In genomic region chr2:164314148-164314547, GRCh38 we compare ENCODE assay signal across 10 cellular contexts.
DNase-seq lines count a peak whose midpoint lies in the region; ATAC-seq and TF ChIP-seq lines count a peak whose summit lies in the region.
"Had no signal": no experiment of that assay in that cellular context is flagged by ENCODE, and none has a peak within 500 bp of the region (broad histone marks: within the 10 kb centered on the region; RNA-seq: fewer than 3 reads in every experiment).

No MANE protein-coding gene starts in this region.

- H3F3A ChIP-seq in GM23248 (ENCODE audit: insufficient read depth): no peaks in the 10 kb centered on the region

- H4K20me1 ChIP-seq in GM23248 (ENCODE audit: insufficient read depth): no peaks in the 10 kb centered on the region

- TF ChIP-seq CTCF in fibroblast of pulmonary artery (IDR thresholded peaks at IDR 0.05; ENCODE audit: low read length, missing control alignments): no peak

- H3K27me3 ChIP-seq in GM23248 (replicated peaks; ENCODE audit: insufficient read depth): no peaks in the 10 kb centered on the region
- no peaks in the 10 kb centered on the region for H3K27me3 ChIP-seq in mesendoderm (ENCODE audit: insufficient read depth, low read length, poor library complexity)
- H3K27me3 ChIP-seq: neutrophil had no signal

- no peak overlapping the region for H3K56ac ChIP-seq in mesendoderm (ENCODE audit: low read length)

- H3K36me3 ChIP-seq in GM23248 (ENCODE audit: low read depth): no peaks in the 10 kb centered on the region
- no peaks in the 10 kb centered on the region for H3K36me3 ChIP-seq in mesendoderm (ENCODE audit: control insufficient read depth, insufficient read depth, low read length)
- H3K36me3 ChIP-seq: neutrophil had no signal

- no peaks in the 10 kb centered on the region for H3K9me3 ChIP-seq in GM23248 (ENCODE audit: low read depth)
- H3K9me3 ChIP-seq: neutrophil had no signal

- no peaks in the 10 kb centered on the region for H3K79me2 ChIP-seq in GM23248 (ENCODE audit: insufficient read depth)
- H3K79me2 ChIP-seq in mesendoderm (ENCODE audit: control insufficient read depth, insufficient read depth, low read length): no peaks in the 10 kb centered on the region

- H2BK5ac ChIP-seq in mesendoderm (ENCODE audit: low read length): no peak overlapping the region

- ATAC-seq in HG02970 (IDR thresholded peaks at IDR 0.05; ENCODE audit: low FRiP score, unreplicated experiment): no peak
- ATAC-seq: activated T-helper 17 cell treated with anti-CD3 and anti-CD28 coated beads, Interleukin-2, amount 50 U/mL, for 72 hours had no signal

- no peak overlapping the region for H3K27ac ChIP-seq in GM23248
- H3K27ac ChIP-seq in mesendoderm (ENCODE audit: low read depth, low read length): no peak overlapping the region
- H3K27ac ChIP-seq: neutrophil had no signal

- no peak overlapping the region for H2AFZ ChIP-seq in GM23248

- no peaks in the 10 kb centered on the region for H3K9me2 ChIP-seq in GM23248 (ENCODE audit: insufficient read depth)

- no peak overlapping the region for H3K4me3 ChIP-seq in GM23248
- H3K4me3 ChIP-seq in fibroblast of pulmonary artery (replicated peaks; ENCODE audit: low read depth, low read length): no peak overlapping the region
- H3K4me3 ChIP-seq in mesendoderm (ENCODE audit: low read length): no peak overlapping the region

- peak; percentile 21 for DNase-seq in GM23248
- peak; percentile 72 for DNase-seq in NCI-H510A treated with DMSO at 0.1 percent for 48 hours (lab: John Stamatoyannopoulos, UW)
- DNase-seq in fibroblast of pulmonary artery (ENCODE audit: low read depth): peak; percentile 3
- peak; percentile 79 for DNase-seq in renal cortical epithelial cell (ENCODE audit: low read depth)
- no peak for DNase-seq in mesendoderm
- no peak for DNase-seq in activated CD4-positive, alpha-beta T cell treated with anti-CD3 and anti-CD28 coated beads for 1 hour
- DNase-seq in T-helper 2 cell: no peak

- H3K4me1 ChIP-seq in GM23248 (ENCODE audit: insufficient read depth) (no peaks in the 10 kb centered on the region), mesendoderm (ENCODE audit: control insufficient read depth, low read depth, low read length) (peaks cover 1% of the 10 kb centered on the region)

- H2AK5ac ChIP-seq in mesendoderm (ENCODE audit: low read length): no peak overlapping the region

- H3K4ac ChIP-seq in mesendoderm (ENCODE audit: low read depth, low read length): no peak overlapping the region

- H3K4me2 ChIP-seq in GM23248 (ENCODE audit: unreplicated experiment): no peak overlapping the region
- H3K4me2 ChIP-seq in mesendoderm (ENCODE audit: low read length): no peak overlapping the region

- no peak overlapping the region for H3K9ac ChIP-seq in GM23248
- no peak overlapping the region for H3K9ac ChIP-seq in mesendoderm (ENCODE audit: low read length)

- H3K18ac ChIP-seq in mesendoderm (ENCODE audit: low read length): no peak overlapping the region

- H3K79me1 ChIP-seq in mesendoderm (ENCODE audit: low read length): no peaks in the 10 kb centered on the region

- H2BK15ac ChIP-seq in mesendoderm (replicated peaks; ENCODE audit: low read depth): no peak overlapping the region

- no peak overlapping the region for H2BK120ac ChIP-seq in mesendoderm (ENCODE audit: low read depth, low read length)

- no peak overlapping the region for H4K8ac ChIP-seq in mesendoderm (ENCODE audit: low read depth, low read length)

- no peak overlapping the region for H3K23ac ChIP-seq in mesendoderm (ENCODE audit: low read length)

- in situ Hi-C loops in GM23248 (cut with MboI): no loop called here

- WGBS in GM23248 (ENCODE audit: low coverage in 1 of 2, low lambda C conversion rate in 2 of 2, missing lambda C conversion rate in 2 of 2), 2 experiments: 18 to 28% methylated on average over 4 of the region's 4 CpGs
- WGBS in mesendoderm (ENCODE audit: extremely low coverage, insufficient coverage, low lambda C conversion rate): no CpG with 5 or more reads among the region's 4 CpGs

- H4K5ac ChIP-seq in mesendoderm (ENCODE audit: low read length): no peak overlapping the region

Comparison
In these comparisons a context has a peak if more than half of its experiments do, and no peak if none do; other contexts are left out.
1. DNase-seq: peak in GM23248 (single experiment), NCI-H510A treated with DMSO at 0.1 percent for 48 hours (single experiment), fibroblast of pulmonary artery (single experiment) and renal cortical epithelial cell (single experiment); none in mesendoderm (single experiment), activated CD4-positive, alpha-beta T cell treated with anti-CD3 and anti-CD28 coated beads for 1 hour (single experiment) and T-helper 2 cell (0 of 5).